17 cellular contexts compared by ENCODE assay signal in the genomic region with DNA sequence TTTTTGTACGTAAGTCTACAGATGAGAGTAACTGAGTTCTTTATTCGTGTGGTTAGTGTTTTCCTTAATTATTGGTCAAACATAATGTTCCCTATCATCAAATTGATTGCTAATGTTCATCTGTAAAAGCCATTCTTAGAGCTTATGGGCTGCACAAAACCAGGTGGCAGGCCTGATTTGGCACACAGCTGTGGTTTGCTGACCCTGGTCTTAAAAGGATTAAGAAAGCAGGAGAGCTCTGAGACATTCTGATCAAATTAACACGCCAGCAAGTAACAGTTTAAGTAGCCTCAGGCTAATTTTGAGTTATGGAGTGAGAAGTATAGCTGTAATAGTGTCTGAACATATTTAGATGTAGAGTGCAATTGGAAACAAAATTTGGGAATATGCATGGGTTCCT.
A peak's percentile ranks its signal among the peaks of the same experiment; 100 is the strongest.
DNase-seq lines count a peak whose midpoint lies in the region; ATAC-seq and TF ChIP-seq lines count a peak whose summit lies in the region.
"Had no signal": no experiment of that assay in that cellular context is flagged by ENCODE, and none has a peak within 500 bp of the region (broad histone marks: within the 10 kb centered on the region; RNA-seq: fewer than 3 reads in every experiment).

No MANE protein-coding gene starts in this region.

- H3K4me1 ChIP-seq in breast epithelium (no peaks in the 10 kb centered on the region), neural progenitor cell (peaks cover 6% of the 10 kb centered on the region)
- H3K4me1 ChIP-seq: BLaER1, Caco-2 had no signal

- TF ChIP-seq CTCF in MCF 10A (IDR thresholded peaks at IDR 0.05; ENCODE audit: unreplicated experiment) = no peak
- TF ChIP-seq CTCF in breast epithelium (IDR thresholded peaks at IDR 0.05) = no peak
- TF ChIP-seq CTCF in neural progenitor cell (IDR thresholded peaks at IDR 0.05) = no peak
- no peak for TF ChIP-seq CTCF in progenitor cell of endocrine pancreas (IDR thresholded peaks at IDR 0.05; ENCODE audit: unreplicated experiment)

- intact Hi-C loops in MCF 10A (cut with micrococcal nuclease) (no loop called here), breast epithelium (cut with DNase I; ENCODE audit: low total_unique reads) (no loop called here), head of caudate nucleus (cut with DNase I) (no loop called here)
- intact Hi-C loops in activated CD4-positive, alpha-beta memory T cell treated with anti-CD3 and anti-CD28 coated beads for 36 hours (cut with micrococcal nuclease) = no loop called here

- H3F3A ChIP-seq in neural progenitor cell (ENCODE audit: low read depth) = no peaks in the 10 kb centered on the region

- H3K27ac Mint-ChIP-seq in MCF 10A (ENCODE audit: low read depth, unreplicated experiment) = peak overlapping the region; percentile 14
- no peak overlapping the region for H3K27ac Mint-ChIP-seq in neural progenitor cell
- no peak overlapping the region for H3K27ac Mint-ChIP-seq in progenitor cell of endocrine pancreas
- H3K27ac Mint-ChIP-seq in activated CD4-positive, alpha-beta memory T cell treated with anti-CD3 and anti-CD28 coated beads for 36 hours = no peak overlapping the region
- H3K27ac Mint-ChIP-seq: CD8-positive, alpha-beta memory T cell; GM23338 had no signal

- H3K4me1 Mint-ChIP-seq in MCF 10A (ENCODE audit: insufficient read depth, unreplicated experiment) = peaks cover 25% of the 10 kb centered on the region
- peaks cover 7% of the 10 kb centered on the region for H3K4me1 Mint-ChIP-seq in neural progenitor cell
- no peaks in the 10 kb centered on the region for H3K4me1 Mint-ChIP-seq in progenitor cell of endocrine pancreas (ENCODE audit: low read depth)
- H3K4me1 Mint-ChIP-seq in activated CD4-positive, alpha-beta memory T cell treated with anti-CD3 and anti-CD28 coated beads for 36 hours (ENCODE audit: low read depth) = no peaks in the 10 kb centered on the region
- H3K4me1 Mint-ChIP-seq: CD8-positive, alpha-beta memory T cell had no signal

- H3K27me3 Mint-ChIP-seq in MCF 10A (ENCODE audit: insufficient read depth, unreplicated experiment) = no peaks in the 10 kb centered on the region
- no peaks in the 10 kb centered on the region for H3K27me3 Mint-ChIP-seq in neural progenitor cell (ENCODE audit: insufficient read depth, low read depth)
- no peaks in the 10 kb centered on the region for H3K27me3 Mint-ChIP-seq in progenitor cell of endocrine pancreas
- no peaks in the 10 kb centered on the region for H3K27me3 Mint-ChIP-seq in activated CD4-positive, alpha-beta memory T cell treated with anti-CD3 and anti-CD28 coated beads for 36 hours
- H3K27me3 Mint-ChIP-seq: CD8-positive, alpha-beta memory T cell had no signal

- no peak overlapping the region for H3K9ac ChIP-seq in neural progenitor cell
- H3K9ac ChIP-seq: BLaER1 had no signal

- H4K20me1 ChIP-seq in neural progenitor cell (ENCODE audit: low read depth) = no peaks in the 10 kb centered on the region
- H4K20me1 ChIP-seq: BLaER1 had no signal

- CTCF ChIA-PET in MCF 10A (lab: Yijun Ruan, JAX) = interaction anchor here (0.6 to 0.9 kb wide), 2 partner anchors 13 to 130 kb away, joined by 3 read pairs; no protein-coding TSS in a partner anchor
- CTCF ChIA-PET in activated CD4-positive, alpha-beta memory T cell treated with anti-CD3 and anti-CD28 coated beads for 36 hours (lab: Charles Lee) = no interaction called here

- no peak for ATAC-seq in GM21717 (IDR thresholded peaks at IDR 0.05; ENCODE audit: unreplicated experiment)
- ATAC-seq: GM23338 had no signal

- H3K27me3 ChIP-seq in breast epithelium (no peaks in the 10 kb centered on the region), neural progenitor cell (no peaks in the 10 kb centered on the region)
- H3K27me3 ChIP-seq: BLaER1 had no signal

- H3K27ac ChIP-seq in breast epithelium (no peak overlapping the region), neural progenitor cell (no peak overlapping the region)
- H3K27ac ChIP-seq: 22Rv1, BLaER1 had no signal

- H2AFZ ChIP-seq in neural progenitor cell (replicated peaks) = no peak overlapping the region
- H2AFZ ChIP-seq: GM23338 had no signal

- H3K9me3 Mint-ChIP-seq in MCF 10A (ENCODE audit: unreplicated experiment) (no peaks in the 10 kb centered on the region), neural progenitor cell (no peaks in the 10 kb centered on the region), progenitor cell of endocrine pancreas (ENCODE audit: low read depth) (no peaks in the 10 kb centered on the region)
- H3K9me3 Mint-ChIP-seq in activated CD4-positive, alpha-beta memory T cell treated with anti-CD3 and anti-CD28 coated beads for 36 hours = no peaks in the 10 kb centered on the region
- H3K9me3 Mint-ChIP-seq: GM23338 had no signal

- TF ChIP-seq POLR2A in breast epithelium (IDR thresholded peaks at IDR 0.05) = no peak

- no peak overlapping the region for H3K4me3 ChIP-seq in breast epithelium
- H3K4me3 ChIP-seq in neural progenitor cell = no peak overlapping the region
- H3K4me3 ChIP-seq: BLaER1, GM23338 had no signal

- no peaks in the 10 kb centered on the region for H3K9me3 ChIP-seq in breast epithelium
- H3K9me3 ChIP-seq in neural progenitor cell (ENCODE audit: low read depth) = no peaks in the 10 kb centered on the region
- H3K9me3 ChIP-seq: BLaER1, Caco-2 had no signal

- DNase-seq in MCF 10A (ENCODE audit: unreplicated experiment) (no peak), breast epithelium (ENCODE audit: low spot score in 2 of 2) (no peak), SK-N-DZ (ENCODE audit: low spot score) (peak; percentile 39), neural progenitor cell (ENCODE audit: low spot score) (peak; percentile 24), progenitor cell of endocrine pancreas (ENCODE audit: low spot score, unreplicated experiment) (no peak), head of caudate nucleus (no peak)
- DNase-seq in activated CD4-positive, alpha-beta memory T cell treated with anti-CD3 and anti-CD28 coated beads for 36 hours = no peak
- DNase-seq: AML-193; Caco-2; CD8-positive, alpha-beta memory T cell; DMS53; GF-D8; H7 had no signal

- no peak overlapping the region for H3K4me2 ChIP-seq in neural progenitor cell
- H3K4me2 ChIP-seq: BLaER1, GM23338 had no signal

- no peak overlapping the region for H3K4me3 Mint-ChIP-seq in MCF 10A (ENCODE audit: unreplicated experiment)
- no peak overlapping the region for H3K4me3 Mint-ChIP-seq in neural progenitor cell
- no peak overlapping the region for H3K4me3 Mint-ChIP-seq in progenitor cell of endocrine pancreas (ENCODE audit: low read depth)
- H3K4me3 Mint-ChIP-seq in activated CD4-positive, alpha-beta memory T cell treated with anti-CD3 and anti-CD28 coated beads for 36 hours = no peak overlapping the region
- H3K4me3 Mint-ChIP-seq: CD8-positive, alpha-beta memory T cell; GM23338 had no signal

- H3K79me2 ChIP-seq in neural progenitor cell (ENCODE audit: low read depth) = no peaks in the 10 kb centered on the region

- no peaks in the 10 kb centered on the region for H3K36me3 Mint-ChIP-seq in MCF 10A (ENCODE audit: insufficient read depth, unreplicated experiment)
- H3K36me3 Mint-ChIP-seq in neural progenitor cell = no peaks in the 10 kb centered on the region
- H3K36me3 Mint-ChIP-seq in progenitor cell of endocrine pancreas (ENCODE audit: insufficient read depth) = no peaks in the 10 kb centered on the region
- no peaks in the 10 kb centered on the region for H3K36me3 Mint-ChIP-seq in activated CD4-positive, alpha-beta memory T cell treated with anti-CD3 and anti-CD28 coated beads for 36 hours
- H3K36me3 Mint-ChIP-seq: CD8-positive, alpha-beta memory T cell had no signal

- H3K36me3 ChIP-seq in breast epithelium (no peaks in the 10 kb centered on the region), neural progenitor cell (no peaks in the 10 kb centered on the region)
- H3K36me3 ChIP-seq: BLaER1 had no signal

- POLR2A ChIA-PET in MCF 10A (lab: Yijun Ruan, JAX) = no interaction called here
- POLR2A ChIA-PET in activated CD4-positive, alpha-beta memory T cell treated with anti-CD3 and anti-CD28 coated beads for 36 hours (lab: Charles Lee) = no interaction called here

- BruUV-seq in MCF 10A (replicated peaks; lab: Mats Ljungman, UMichigan) = no TSS peak

Comparison
In these comparisons a context has a peak if more than half of its experiments do, and no peak if none do; other contexts are left out.
1. DNase-seq: peak in SK-N-DZ (single experiment) and neural progenitor cell (single experiment); none in MCF 10A (single experiment), breast epithelium (0 of 2), progenitor cell of endocrine pancreas (single experiment), activated CD4-positive, alpha-beta memory T cell treated with anti-CD3 and anti-CD28 coated beads for 36 hours (single experiment) and head of caudate nucleus (0 of 42).